In genomic region chr10:24493168-24493567, GRCh38 we compare ENCODE assay signal across 25 cellular contexts.
"Had no signal": no experiment of that assay in that cellular context is flagged by ENCODE, and none has a peak within 500 bp of the region (broad histone marks: within the 10 kb centered on the region; RNA-seq: fewer than 3 reads in every experiment).

No MANE protein-coding gene starts in this region.

- DNase-seq: activated CD4-positive, alpha-beta T cell treated with anti-CD3 and anti-CD28 coated beads for 4 hours; activated CD8-positive, alpha-beta memory T cell treated with anti-CD3 and anti-CD28 coated beads, Interleukin-2, amount 50 U/mL, for 4 hours; activated CD8-positive, alpha-beta T cell treated with anti-CD3 and anti-CD28 coated beads for 36 hours; activated naive CD4-positive, alpha-beta T cell treated with anti-CD3 and anti-CD28 coated beads, Interleukin-2, amount 50 U/mL, for 16 hours; activated naive CD8-positive, alpha-beta T cell treated with anti-CD3 and anti-CD28 coated beads, Interleukin-2, amount 10 ng/mL, durations not matched to agents 7 days and 5 days; activated T-cell treated with anti-CD3 and anti-CD28 coated beads, Interleukin-2, amount 50 U/mL, for 72 hours; adrenal gland; anterior cingulate cortex; caudate nucleus; IMR-90; KG1; NCI-H1048; NCI-H1417; NCI-H2029; NCI-H2107; NCI-H345; NCI-H510A; NCI-H69; SIG-M5; T-cell; T-helper 2 cell; T1000; WERI-Rb-1 had no signal

- H3K27ac ChIP-seq: adrenal gland, WERI-Rb-1 had no signal

- H3K36me3 ChIP-seq: adrenal gland, breast epithelium, WERI-Rb-1 had no signal

- H3K27me3 ChIP-seq: adrenal gland, breast epithelium had no signal

- H3K9me3 ChIP-seq: adrenal gland, breast epithelium had no signal

- ATAC-seq: activated CD4-positive, CD25-positive, alpha-beta regulatory T cell treated with anti-CD3 and anti-CD28 coated beads, Interleukin-2, amount 50 U/mL, for 24 hours; activated CD8-positive, alpha-beta T cell treated with anti-CD3 and anti-CD28 coated beads for 36 hours; activated T-cell treated with anti-CD3 and anti-CD28 coated beads, Interleukin-2, amount 50 U/mL, for 72 hours; T-cell had no signal

- H3K4me3 ChIP-seq: adrenal gland, breast epithelium had no signal
